ENCODE assay signal across 9 cellular contexts in the genomic region with DNA sequence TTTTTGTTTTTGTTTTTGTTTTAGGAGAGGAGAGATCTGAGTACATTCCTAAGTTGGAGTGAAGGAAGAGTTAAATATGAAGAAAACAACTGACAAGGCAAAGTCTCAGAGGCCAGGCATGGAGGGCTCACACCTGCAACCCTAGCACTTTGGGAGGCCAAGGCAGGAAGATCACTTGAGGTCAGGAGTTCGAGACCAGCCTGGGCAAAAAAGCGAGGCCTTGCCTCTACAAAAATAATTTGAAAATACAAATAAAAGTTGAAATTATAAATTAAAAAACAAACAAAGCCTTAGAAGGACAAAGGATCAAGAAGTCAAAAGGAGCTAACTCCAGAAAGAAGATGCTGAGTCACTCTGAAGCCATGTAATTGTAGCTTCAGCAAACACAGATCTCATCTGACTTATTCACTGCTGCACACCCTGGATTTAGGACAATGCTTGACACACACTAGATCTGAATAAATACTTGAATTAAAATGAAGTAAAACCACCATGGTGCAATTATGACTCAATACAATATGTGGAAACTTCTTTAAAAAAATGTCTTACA. TPM values are rescaled to one million over a fixed set of nuclear protein-coding genes. Genes with fewer than 3 reads are reported as not detected.
DNase-seq lines count a peak whose midpoint lies in the region; ATAC-seq and TF ChIP-seq lines count a peak whose summit lies in the region.
"Had no signal": no experiment of that assay in that cellular context is flagged by ENCODE, and none has a peak within 500 bp of the region (broad histone marks: within the 10 kb centered on the region; RNA-seq: fewer than 3 reads in every experiment).

No MANE protein-coding gene starts in this region.

- H3K9me3 Mint-ChIP-seq in endodermal cell, result no peaks in the 10 kb centered on the region

- no peak overlapping the region for H3K4me3 Mint-ChIP-seq in endodermal cell

- no peaks in the 10 kb centered on the region for H3K4me1 Mint-ChIP-seq in endodermal cell

- no peak overlapping the region for H3K4me3 ChIP-seq in endodermal cell (ENCODE audit: low read length)
- H3K4me3 ChIP-seq in retinal pigment epithelial cell (ENCODE audit: low read length), result no peak overlapping the region

- TF ChIP-seq CTCF in endodermal cell (conservative IDR thresholded peaks at IDR 0.05) (no peak), retinal pigment epithelial cell (conservative IDR thresholded peaks at IDR 0.05; ENCODE audit: low read depth, low read length) (no peak)

- peaks cover 48% of the 10 kb centered on the region for H3K36me3 Mint-ChIP-seq in endodermal cell (ENCODE audit: low read depth)

- peak overlapping the region; percentile 37 for H3K27ac Mint-ChIP-seq in endodermal cell

- ATAC-seq in HG03159 (IDR thresholded peaks at IDR 0.05; ENCODE audit: unreplicated experiment) (no peak), HG03280 (IDR thresholded peaks at IDR 0.05; ENCODE audit: unreplicated experiment) (no peak)

- no peak overlapping the region for H3K27ac ChIP-seq in endodermal cell (ENCODE audit: low read depth, low read length)

- 96% methylated on average over 2 of the region's 2 CpGs; no CpG with 5 or more reads in 1 of the 2 experiments for WGBS in endodermal cell (ENCODE audit: insufficient coverage in 1 of 2, insufficient read length in 1 of 2), 2 experiments

- H3K4me1 ChIP-seq in endodermal cell (ENCODE audit: control insufficient read depth, insufficient read depth, low read length), result no peaks in the 10 kb centered on the region

- no peaks in the 10 kb centered on the region for H3K27me3 Mint-ChIP-seq in endodermal cell (ENCODE audit: insufficient read depth)

- H3K27me3 ChIP-seq in endodermal cell (ENCODE audit: control insufficient read depth, insufficient read depth, low read length, poor library complexity, severe bottlenecking), result no peaks in the 10 kb centered on the region

- DNase-seq in GF-D8 (lab: John Stamatoyannopoulos, UW) (peak; percentile 3), NCI-H226 (peak; percentile 29), endodermal cell (no peak), retinal pigment epithelial cell (ENCODE audit: low read depth) (peak; percentile 25), cortex of kidney (lab: John Stamatoyannopoulos, UW) (no peak), NCI-H187 (lab: John Stamatoyannopoulos, UW) (no peak)
- DNase-seq: NCI-H82 had no signal

- no peaks in the 10 kb centered on the region for H3K9me3 ChIP-seq in endodermal cell (ENCODE audit: control insufficient read depth, low read length)

- no peak overlapping the region for H3K9ac ChIP-seq in endodermal cell (ENCODE audit: extremely low read depth, low read length, poor library complexity, severe bottlenecking)

- peaks cover 62% of the 10 kb centered on the region for H3K36me3 ChIP-seq in endodermal cell (ENCODE audit: control insufficient read depth, insufficient read depth, low read length)

RNA-seq across cellular contexts. Expression of a gene that starts 9.1 kb away (rescaled TPM):
- total RNA-seq in endodermal cell, result 10 to 100 TPM; 30.9 to 31.1 TPM
- 36.7 TPM for polyA plus RNA-seq in endodermal cell (2013, experiment 1 of 2)
- 34.9 TPM for polyA plus RNA-seq in endodermal cell (2013, experiment 2 of 2)

RNA-seq across cellular contexts. Expression of a gene that starts 22.5 kb away (rescaled TPM):
- under 1 TPM; 0.09 to 0.29 TPM for total RNA-seq in endodermal cell
- polyA plus RNA-seq in endodermal cell (2013, experiment 1 of 2), result 0.11 TPM
- polyA plus RNA-seq in endodermal cell (2013, experiment 2 of 2), result 0.12 TPM

Comparison
In these comparisons a context has a peak if more than half of its experiments do, and no peak if none do; other contexts are left out.
1. DNase-seq: peak in GF-D8 (single experiment), NCI-H226 (single experiment) and retinal pigment epithelial cell (single experiment); none in endodermal cell (single experiment), cortex of kidney (single experiment) and NCI-H187 (0 of 2).